18 cellular contexts compared by ENCODE assay signal in genomic region chr14:72743626-72744025, GRCh38.
DNase-seq lines count a peak whose midpoint lies in the region; TF ChIP-seq lines count a peak whose summit lies in the region.
"Had no signal": no experiment of that assay in that cellular context is flagged by ENCODE, and none has a peak within 500 bp of the region (broad histone marks: within the 10 kb centered on the region; RNA-seq: fewer than 3 reads in every experiment).

No MANE protein-coding gene starts in this region.

- H3K4me3 ChIP-seq in astrocyte of the spinal cord (ENCODE audit: low read depth, low read length) (no peak overlapping the region), testis (no peak overlapping the region)
- H3K4me3 ChIP-seq: A549, upper lobe of right lung had no signal

- no peaks in the 10 kb centered on the region for H3K27me3 ChIP-seq in testis
- H3K27me3 ChIP-seq: upper lobe of right lung had no signal

- peaks cover 2% of the 10 kb centered on the region for H3K27me3 Mint-ChIP-seq in activated CD4-positive, alpha-beta T cell treated with anti-CD3 and anti-CD28 coated beads, Interleukin-2, amount 10 ng/mL, durations not matched to agents 24 days and 14 days
- peaks cover 2% of the 10 kb centered on the region for H3K27me3 Mint-ChIP-seq in activated T-helper 2 cell treated with anti-CD3 and anti-CD28 coated beads, Interferon-gamma antibody, Interleukin-2, Interleukin-4, amounts not matched to agents 10 μg/mL and 5 μg/mL and 100 μg/mL, durations not matched to agents 14 hours and 24 hours and 36 hours (ENCODE audit: low read depth)
- no peaks in the 10 kb centered on the region for H3K27me3 Mint-ChIP-seq in Calu3 (ENCODE audit: unreplicated experiment)
- H3K27me3 Mint-ChIP-seq: CD4-positive, alpha-beta memory T cell had no signal

- peak; percentile 40 for DNase-seq in activated CD4-positive, alpha-beta T cell treated with anti-CD3 and anti-CD28 coated beads, Interleukin-2, amount 10 ng/mL, durations not matched to agents 24 days and 14 days
- no peak for DNase-seq in activated CD4-positive, alpha-beta T cell treated with anti-CD3 and anti-CD28 coated beads for 1 hour
- DNase-seq in astrocyte of the spinal cord (ENCODE audit: low read depth, low spot score), result peak; percentile 3
- peak; percentile 7 for DNase-seq in iPS-NIHi7 (ENCODE audit: extremely low spot score)
- DNase-seq in testis, result peak; percentile 70
- DNase-seq in activated T-helper 2 cell treated with anti-CD3 and anti-CD28 coated beads, Interferon-gamma antibody, Interleukin-2, Interleukin-4, amounts not matched to agents 10 μg/mL and 5 μg/mL and 100 μg/mL, durations not matched to agents 14 hours and 24 hours and 36 hours (ENCODE audit: low spot score), result no peak
- DNase-seq in KG1 (lab: John Stamatoyannopoulos, UW), result no peak
- DNase-seq in Calu3, result no peak
- DNase-seq: activated naive CD4-positive, alpha-beta T cell treated with Interleukin-2 at 50 U/mL for 16 hours; CD4-positive, alpha-beta memory T cell; EL; left cardiac atrium; NCI-H1092 treated with DMSO at 0.1 percent for 48 hours; NK-92 treated with Interleukin-12 subunit alpha and Interleukin-12 subunit beta, amount 100 ng/mL, for 24 hours; SHP77; upper lobe of right lung had no signal

- 27 to 35% methylated on average over 2 of the region's 2 CpGs for WGBS in testis, 2 donors

- no peak overlapping the region for H3K27ac Mint-ChIP-seq in activated CD4-positive, alpha-beta T cell treated with anti-CD3 and anti-CD28 coated beads, Interleukin-2, amount 10 ng/mL, durations not matched to agents 24 days and 14 days
- H3K27ac Mint-ChIP-seq in activated T-helper 2 cell treated with anti-CD3 and anti-CD28 coated beads, Interferon-gamma antibody, Interleukin-2, Interleukin-4, amounts not matched to agents 10 μg/mL and 5 μg/mL and 100 μg/mL, durations not matched to agents 14 hours and 24 hours and 36 hours, result no peak overlapping the region
- H3K27ac Mint-ChIP-seq in Calu3 (ENCODE audit: unreplicated experiment), result no peak overlapping the region
- H3K27ac Mint-ChIP-seq: T-helper 2 cell treated with Interferon-gamma antibody and Interleukin-4, amounts not matched to agents 5 μg/mL and 100 μg/mL, for 36 hours had no signal

- no peak for TF ChIP-seq POLR2A in testis (IDR thresholded peaks at IDR 0.05)

- peak overlapping the region; percentile 2 to 45 for H3K27ac ChIP-seq in testis
- H3K27ac ChIP-seq: A549, upper lobe of right lung had no signal

- TF ChIP-seq CTCF in astrocyte of the spinal cord (IDR thresholded peaks at IDR 0.05; ENCODE audit: low read depth, low read length), result no peak
- no peak for TF ChIP-seq CTCF in testis (IDR thresholded peaks at IDR 0.05)
- TF ChIP-seq CTCF in Calu3 (IDR thresholded peaks at IDR 0.05; ENCODE audit: unreplicated experiment), result no peak

- no peaks in the 10 kb centered on the region for H3K4me1 Mint-ChIP-seq in activated CD4-positive, alpha-beta T cell treated with anti-CD3 and anti-CD28 coated beads, Interleukin-2, amount 10 ng/mL, durations not matched to agents 24 days and 14 days
- no peaks in the 10 kb centered on the region for H3K4me1 Mint-ChIP-seq in activated T-helper 2 cell treated with anti-CD3 and anti-CD28 coated beads, Interferon-gamma antibody, Interleukin-2, Interleukin-4, amounts not matched to agents 10 μg/mL and 5 μg/mL and 100 μg/mL, durations not matched to agents 14 hours and 24 hours and 36 hours (ENCODE audit: low read depth)
- H3K4me1 Mint-ChIP-seq in Calu3 (ENCODE audit: low read depth, unreplicated experiment), result no peaks in the 10 kb centered on the region
- H3K4me1 Mint-ChIP-seq: CD4-positive, alpha-beta memory T cell had no signal

- no peaks in the 10 kb centered on the region for H3K9me3 ChIP-seq in testis
- H3K9me3 ChIP-seq: A549, upper lobe of right lung had no signal

- in situ Hi-C loops in astrocyte of the spinal cord (cut with HindIII; ENCODE audit: low sequenced_read_pairs), result no loop called here

- H3K4me3 Mint-ChIP-seq in activated CD4-positive, alpha-beta T cell treated with anti-CD3 and anti-CD28 coated beads, Interleukin-2, amount 10 ng/mL, durations not matched to agents 24 days and 14 days, result no peak overlapping the region
- H3K4me3 Mint-ChIP-seq in activated T-helper 2 cell treated with anti-CD3 and anti-CD28 coated beads, Interferon-gamma antibody, Interleukin-2, Interleukin-4, amounts not matched to agents 10 μg/mL and 5 μg/mL and 100 μg/mL, durations not matched to agents 14 hours and 24 hours and 36 hours (ENCODE audit: low read depth), result no peak overlapping the region
- no peak overlapping the region for H3K4me3 Mint-ChIP-seq in Calu3 (ENCODE audit: low read depth, unreplicated experiment)
- H3K4me3 Mint-ChIP-seq: CD4-positive, alpha-beta memory T cell; T-helper 2 cell treated with Interferon-gamma antibody and Interleukin-4, amounts not matched to agents 5 μg/mL and 100 μg/mL, for 36 hours had no signal

- intact Hi-C loops in activated CD4-positive, alpha-beta T cell treated with anti-CD3 and anti-CD28 coated beads, Interleukin-2, amount 10 ng/mL, durations not matched to agents 24 days and 14 days (cut with micrococcal nuclease), result no loop called here
- intact Hi-C loops in testis (cut with DNase I; ENCODE audit: low total_unique reads), result no loop called here
- intact Hi-C loops in activated T-helper 2 cell treated with anti-CD3 and anti-CD28 coated beads, Interferon-gamma antibody, Interleukin-2, Interleukin-4, amounts not matched to agents 10 μg/mL and 5 μg/mL and 100 μg/mL, durations not matched to agents 14 hours and 24 hours and 36 hours (cut with micrococcal nuclease), result no loop called here
- intact Hi-C loops in Calu3 (cut with micrococcal nuclease; ENCODE audit: unreplicated experiment), result no loop called here

- no TSS peak for BruUV-seq in Calu3 (replicated peaks; lab: Mats Ljungman, UMichigan)

- peaks cover 5% of the 10 kb centered on the region for H3K36me3 Mint-ChIP-seq in activated CD4-positive, alpha-beta T cell treated with anti-CD3 and anti-CD28 coated beads, Interleukin-2, amount 10 ng/mL, durations not matched to agents 24 days and 14 days (ENCODE audit: low read depth)
- H3K36me3 Mint-ChIP-seq in activated T-helper 2 cell treated with anti-CD3 and anti-CD28 coated beads, Interferon-gamma antibody, Interleukin-2, Interleukin-4, amounts not matched to agents 10 μg/mL and 5 μg/mL and 100 μg/mL, durations not matched to agents 14 hours and 24 hours and 36 hours (ENCODE audit: low read depth), result no peaks in the 10 kb centered on the region
- H3K36me3 Mint-ChIP-seq in Calu3 (ENCODE audit: insufficient read depth, unreplicated experiment), result no peaks in the 10 kb centered on the region

- no peaks in the 10 kb centered on the region for H3K36me3 ChIP-seq in testis (ENCODE audit: low read depth, missing control alignments)
- H3K36me3 ChIP-seq: upper lobe of right lung had no signal

- CTCF ChIA-PET in Calu3 (lab: Charles Lee), result interaction anchor here (0.6 kb wide), 1 partner anchor 200 kb away, joined by 3 read pairs; no protein-coding TSS in a partner anchor

- peaks cover 20% of the 10 kb centered on the region for H3K4me1 ChIP-seq in testis
- H3K4me1 ChIP-seq: upper lobe of right lung had no signal

- peaks cover 4% of the 10 kb centered on the region for H3K9me3 Mint-ChIP-seq in activated CD4-positive, alpha-beta T cell treated with anti-CD3 and anti-CD28 coated beads, Interleukin-2, amount 10 ng/mL, durations not matched to agents 24 days and 14 days
- H3K9me3 Mint-ChIP-seq in activated T-helper 2 cell treated with anti-CD3 and anti-CD28 coated beads, Interferon-gamma antibody, Interleukin-2, Interleukin-4, amounts not matched to agents 10 μg/mL and 5 μg/mL and 100 μg/mL, durations not matched to agents 14 hours and 24 hours and 36 hours, result no peaks in the 10 kb centered on the region
- peaks cover 4% of the 10 kb centered on the region for H3K9me3 Mint-ChIP-seq in Calu3 (ENCODE audit: low read depth, unreplicated experiment)
- H3K9me3 Mint-ChIP-seq: T-helper 2 cell treated with Interferon-gamma antibody and Interleukin-4, amounts not matched to agents 5 μg/mL and 100 μg/mL, for 36 hours had no signal

Comparison
In these comparisons a context has a peak if more than half of its experiments do, and no peak if none do; other contexts are left out.
1. DNase-seq: peak in activated CD4-positive, alpha-beta T cell treated with anti-CD3 and anti-CD28 coated beads, Interleukin-2, amount 10 ng/mL, durations not matched to agents 24 days and 14 days (single experiment), astrocyte of the spinal cord (single experiment), iPS-NIHi7 (single experiment) and testis (single experiment); none in activated CD4-positive, alpha-beta T cell treated with anti-CD3 and anti-CD28 coated beads for 1 hour (single experiment), activated T-helper 2 cell treated with anti-CD3 and anti-CD28 coated beads, Interferon-gamma antibody, Interleukin-2, Interleukin-4, amounts not matched to agents 10 μg/mL and 5 μg/mL and 100 μg/mL, durations not matched to agents 14 hours and 24 hours and 36 hours (single experiment), KG1 (single experiment) and Calu3 (single experiment).